In genomic region chr13:23268441-23268840, GRCh38 we compare ENCODE assay signal across 1 cellular context.
TF ChIP-seq lines count a peak whose summit lies in the region.

No MANE protein-coding gene starts in this region.

TF ChIP-seq in GM23338, 12 proteins besides CTCF, POLR2A, EP300 and RAD21 (continued from another document):
- TF ChIP-seq, protein P1, sequence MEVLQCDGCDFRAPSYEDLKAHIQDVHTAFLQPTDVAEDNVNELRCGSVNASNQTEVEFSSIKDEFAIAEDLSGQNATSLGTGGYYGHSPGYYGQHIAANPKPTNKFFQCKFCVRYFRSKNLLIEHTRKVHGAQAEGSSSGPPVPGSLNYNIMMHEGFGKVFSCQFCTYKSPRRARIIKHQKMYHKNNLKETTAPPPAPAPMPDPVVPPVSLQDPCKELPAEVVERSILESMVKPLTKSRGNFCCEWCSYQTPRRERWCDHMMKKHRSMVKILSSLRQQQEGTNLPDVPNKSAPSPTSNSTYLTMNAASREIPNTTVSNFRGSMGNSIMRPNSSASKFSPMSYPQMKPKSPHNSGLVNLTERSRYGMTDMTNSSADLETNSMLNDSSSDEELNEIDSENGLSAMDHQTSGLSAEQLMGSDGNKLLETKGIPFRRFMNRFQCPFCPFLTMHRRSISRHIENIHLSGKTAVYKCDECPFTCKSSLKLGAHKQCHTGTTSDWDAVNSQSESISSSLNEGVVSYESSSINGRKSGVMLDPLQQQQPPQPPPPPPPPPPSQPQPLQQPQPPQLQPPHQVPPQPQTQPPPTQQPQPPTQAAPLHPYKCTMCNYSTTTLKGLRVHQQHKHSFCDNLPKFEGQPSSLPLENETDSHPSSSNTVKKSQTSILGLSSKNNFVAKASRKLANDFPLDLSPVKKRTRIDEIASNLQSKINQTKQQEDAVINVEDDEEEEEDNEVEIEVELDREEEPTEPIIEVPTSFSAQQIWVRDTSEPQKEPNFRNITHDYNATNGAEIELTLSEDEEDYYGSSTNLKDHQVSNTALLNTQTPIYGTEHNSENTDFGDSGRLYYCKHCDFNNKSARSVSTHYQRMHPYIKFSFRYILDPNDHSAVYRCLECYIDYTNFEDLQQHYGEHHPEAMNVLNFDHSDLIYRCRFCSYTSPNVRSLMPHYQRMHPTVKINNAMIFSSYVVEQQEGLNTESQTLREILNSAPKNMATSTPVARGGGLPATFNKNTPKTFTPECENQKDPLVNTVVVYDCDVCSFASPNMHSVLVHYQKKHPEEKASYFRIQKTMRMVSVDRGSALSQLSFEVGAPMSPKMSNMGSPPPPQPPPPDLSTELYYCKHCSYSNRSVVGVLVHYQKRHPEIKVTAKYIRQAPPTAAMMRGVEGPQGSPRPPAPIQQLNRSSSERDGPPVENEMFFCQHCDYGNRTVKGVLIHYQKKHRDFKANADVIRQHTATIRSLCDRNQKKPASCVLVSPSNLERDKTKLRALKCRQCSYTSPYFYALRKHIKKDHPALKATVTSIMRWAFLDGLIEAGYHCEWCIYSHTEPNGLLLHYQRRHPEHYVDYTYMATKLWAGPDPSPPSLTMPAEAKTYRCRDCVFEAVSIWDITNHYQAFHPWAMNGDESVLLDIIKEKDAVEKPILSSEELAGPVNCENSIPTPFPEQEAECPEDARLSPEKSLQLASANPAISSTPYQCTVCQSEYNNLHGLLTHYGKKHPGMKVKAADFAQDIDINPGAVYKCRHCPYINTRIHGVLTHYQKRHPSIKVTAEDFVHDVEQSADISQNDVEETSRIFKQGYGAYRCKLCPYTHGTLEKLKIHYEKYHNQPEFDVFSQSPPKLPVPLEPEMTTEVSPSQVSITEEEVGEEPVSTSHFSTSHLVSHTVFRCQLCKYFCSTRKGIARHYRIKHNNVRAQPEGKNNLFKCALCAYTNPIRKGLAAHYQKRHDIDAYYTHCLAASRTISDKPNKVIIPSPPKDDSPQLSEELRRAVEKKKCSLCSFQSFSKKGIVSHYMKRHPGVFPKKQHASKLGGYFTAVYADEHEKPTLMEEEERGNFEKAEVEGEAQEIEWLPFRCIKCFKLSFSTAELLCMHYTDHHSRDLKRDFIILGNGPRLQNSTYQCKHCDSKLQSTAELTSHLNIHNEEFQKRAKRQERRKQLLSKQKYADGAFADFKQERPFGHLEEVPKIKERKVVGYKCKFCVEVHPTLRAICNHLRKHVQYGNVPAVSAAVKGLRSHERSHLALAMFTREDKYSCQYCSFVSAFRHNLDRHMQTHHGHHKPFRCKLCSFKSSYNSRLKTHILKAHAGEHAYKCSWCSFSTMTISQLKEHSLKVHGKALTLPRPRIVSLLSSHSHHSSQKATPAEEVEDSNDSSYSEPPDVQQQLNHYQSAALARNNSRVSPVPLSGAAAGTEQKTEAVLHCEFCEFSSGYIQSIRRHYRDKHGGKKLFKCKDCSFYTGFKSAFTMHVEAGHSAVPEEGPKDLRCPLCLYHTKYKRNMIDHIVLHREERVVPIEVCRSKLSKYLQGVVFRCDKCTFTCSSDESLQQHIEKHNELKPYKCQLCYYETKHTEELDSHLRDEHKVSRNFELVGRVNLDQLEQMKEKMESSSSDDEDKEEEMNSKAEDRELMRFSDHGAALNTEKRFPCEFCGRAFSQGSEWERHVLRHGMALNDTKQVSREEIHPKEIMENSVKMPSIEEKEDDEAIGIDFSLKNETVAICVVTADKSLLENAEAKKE (CRISPR knock-in tag; IDR thresholded peaks at IDR 0.05), result no peak
- TF ChIP-seq EZH2 (IDR thresholded peaks at IDR 0.05; ENCODE audit: low read depth, unreplicated experiment), result no peak
- TF ChIP-seq CREB1 (CRISPR knock-in tag; IDR thresholded peaks at IDR 0.05; ENCODE audit: low read depth), result no peak
- TF ChIP-seq POLR2AphosphoS5 (IDR thresholded peaks at IDR 0.05; ENCODE audit: low read depth), result no peak
- TF ChIP-seq, protein P2, sequence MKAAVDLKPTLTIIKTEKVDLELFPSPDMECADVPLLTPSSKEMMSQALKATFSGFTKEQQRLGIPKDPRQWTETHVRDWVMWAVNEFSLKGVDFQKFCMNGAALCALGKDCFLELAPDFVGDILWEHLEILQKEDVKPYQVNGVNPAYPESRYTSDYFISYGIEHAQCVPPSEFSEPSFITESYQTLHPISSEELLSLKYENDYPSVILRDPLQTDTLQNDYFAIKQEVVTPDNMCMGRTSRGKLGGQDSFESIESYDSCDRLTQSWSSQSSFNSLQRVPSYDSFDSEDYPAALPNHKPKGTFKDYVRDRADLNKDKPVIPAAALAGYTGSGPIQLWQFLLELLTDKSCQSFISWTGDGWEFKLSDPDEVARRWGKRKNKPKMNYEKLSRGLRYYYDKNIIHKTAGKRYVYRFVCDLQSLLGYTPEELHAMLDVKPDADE (IDR thresholded peaks at IDR 0.05), result no peak
